In the genomic region with DNA sequence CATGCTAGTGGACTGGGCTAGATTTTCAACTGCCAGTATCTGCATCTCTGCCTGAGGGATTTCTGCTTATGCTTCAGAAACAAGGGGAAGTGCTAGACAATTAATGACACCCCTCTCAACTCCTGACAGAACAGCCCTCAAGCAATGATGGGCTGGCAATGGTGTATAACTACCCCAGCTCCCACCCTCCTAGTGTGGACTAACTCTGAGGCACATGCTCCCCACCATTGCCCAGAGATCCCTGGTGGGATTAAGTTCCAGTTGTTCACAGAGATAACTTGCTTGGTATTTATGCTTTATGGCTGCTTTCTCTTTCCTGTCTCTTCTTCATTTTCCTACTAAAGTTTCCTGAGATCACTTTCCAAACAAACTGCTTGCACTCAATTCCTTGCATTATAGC, we compare ENCODE assay signal across 6 cellular contexts.
"Had no signal": no experiment of that assay in that cellular context is flagged by ENCODE, and none has a peak within 500 bp of the region (broad histone marks: within the 10 kb centered on the region; RNA-seq: fewer than 3 reads in every experiment).

No MANE protein-coding gene starts in this region.

- H3K27ac Mint-ChIP-seq: IgD-negative memory B cell had no signal

- H3K4me3 Mint-ChIP-seq: IgD-negative memory B cell had no signal

- H3K27ac ChIP-seq: HL-60 had no signal

- H3K4me1 Mint-ChIP-seq: IgD-negative memory B cell had no signal

- ATAC-seq: HepG2, K562 had no signal

- H3K4me3 ChIP-seq: K562 had no signal

- DNase-seq: IMR-90, KBM-7 had no signal
